15 cellular contexts compared by ENCODE assay signal in the genomic region with DNA sequence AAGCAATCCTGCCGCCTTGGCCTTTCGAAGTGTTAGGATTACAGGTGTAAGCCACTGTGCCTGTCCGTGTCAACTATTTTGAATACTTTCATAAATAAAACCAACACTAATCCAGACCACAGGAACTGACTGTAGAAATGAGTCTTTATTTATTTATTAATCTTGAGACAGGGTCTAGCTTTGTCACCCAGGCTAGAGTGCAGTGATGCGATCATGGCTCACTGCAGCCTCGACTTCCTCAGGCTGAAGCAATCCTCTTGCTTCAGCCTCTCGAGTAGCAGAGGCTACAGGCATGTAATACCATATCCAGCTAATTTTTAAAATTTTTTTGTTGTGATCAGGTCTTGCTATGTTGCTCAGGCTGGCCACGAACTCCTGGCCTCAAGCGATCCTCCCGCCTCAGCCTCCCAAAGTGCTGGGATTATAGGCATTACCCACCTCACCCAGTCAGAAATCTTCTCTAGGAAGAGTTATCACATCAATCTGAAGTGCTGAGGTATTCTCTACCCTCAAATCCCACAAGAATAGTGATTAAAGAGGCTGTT.
"Had no signal": no experiment of that assay in that cellular context is flagged by ENCODE, and none has a peak within 500 bp of the region (broad histone marks: within the 10 kb centered on the region; RNA-seq: fewer than 3 reads in every experiment).

No MANE protein-coding gene starts in this region.

- ATAC-seq: esophagus mucosa, left colon, psoas muscle, T-helper 17 cell had no signal

- H3K27me3 Mint-ChIP-seq: activated naive CD8-positive, alpha-beta T cell; stimulated activated naive CD8-positive, alpha-beta T cell treated with anti-CD3 and anti-CD28 coated beads, Interleukin-15, Interleukin-2, amounts not matched to agents 100 ng/mL and 50 ng/mL, for 24 hours; T-helper 17 cell had no signal

- H3K9me3 Mint-ChIP-seq: nephron; stimulated activated naive CD8-positive, alpha-beta T cell treated with anti-CD3 and anti-CD28 coated beads, Interleukin-15, Interleukin-2, amounts not matched to agents 100 ng/mL and 50 ng/mL, for 24 hours had no signal

- H3K27me3 ChIP-seq: breast epithelium, dorsolateral prefrontal cortex, sigmoid colon had no signal

- H3K27ac Mint-ChIP-seq: activated naive CD8-positive, alpha-beta T cell; nephron; stimulated activated naive CD8-positive, alpha-beta T cell treated with anti-CD3 and anti-CD28 coated beads, Interleukin-15, Interleukin-2, amounts not matched to agents 100 ng/mL and 50 ng/mL, for 24 hours; T-helper 17 cell had no signal

- H3K4me3 Mint-ChIP-seq: activated naive CD8-positive, alpha-beta T cell; nephron; stimulated activated naive CD8-positive, alpha-beta T cell treated with anti-CD3 and anti-CD28 coated beads, Interleukin-15, Interleukin-2, amounts not matched to agents 100 ng/mL and 50 ng/mL, for 24 hours; T-helper 17 cell had no signal

- H3K4me3 ChIP-seq: breast epithelium, dorsolateral prefrontal cortex, psoas muscle, sigmoid colon had no signal

- DNase-seq: activated CD4-positive, alpha-beta T cell treated with anti-CD3 and anti-CD28 coated beads, Interleukin-2, amount 50 U/mL, for 4 hours; activated CD8-positive, alpha-beta memory T cell treated with anti-CD3 and anti-CD28 coated beads, Interleukin-2, amount 50 U/mL, for 4 hours; anterior cingulate cortex; dorsolateral prefrontal cortex; left colon; occipital lobe; psoas muscle; sigmoid colon; stimulated activated CD4-positive, alpha-beta T cell treated with anti-CD3 and anti-CD28 coated beads, Interleukin-2, amount 100 ng/mL, for 48 hours; T-helper 17 cell had no signal

- H3K4me1 ChIP-seq: breast epithelium, psoas muscle had no signal

- H3K27ac ChIP-seq: breast epithelium, dorsolateral prefrontal cortex, psoas muscle, sigmoid colon had no signal
